In the genomic region with DNA sequence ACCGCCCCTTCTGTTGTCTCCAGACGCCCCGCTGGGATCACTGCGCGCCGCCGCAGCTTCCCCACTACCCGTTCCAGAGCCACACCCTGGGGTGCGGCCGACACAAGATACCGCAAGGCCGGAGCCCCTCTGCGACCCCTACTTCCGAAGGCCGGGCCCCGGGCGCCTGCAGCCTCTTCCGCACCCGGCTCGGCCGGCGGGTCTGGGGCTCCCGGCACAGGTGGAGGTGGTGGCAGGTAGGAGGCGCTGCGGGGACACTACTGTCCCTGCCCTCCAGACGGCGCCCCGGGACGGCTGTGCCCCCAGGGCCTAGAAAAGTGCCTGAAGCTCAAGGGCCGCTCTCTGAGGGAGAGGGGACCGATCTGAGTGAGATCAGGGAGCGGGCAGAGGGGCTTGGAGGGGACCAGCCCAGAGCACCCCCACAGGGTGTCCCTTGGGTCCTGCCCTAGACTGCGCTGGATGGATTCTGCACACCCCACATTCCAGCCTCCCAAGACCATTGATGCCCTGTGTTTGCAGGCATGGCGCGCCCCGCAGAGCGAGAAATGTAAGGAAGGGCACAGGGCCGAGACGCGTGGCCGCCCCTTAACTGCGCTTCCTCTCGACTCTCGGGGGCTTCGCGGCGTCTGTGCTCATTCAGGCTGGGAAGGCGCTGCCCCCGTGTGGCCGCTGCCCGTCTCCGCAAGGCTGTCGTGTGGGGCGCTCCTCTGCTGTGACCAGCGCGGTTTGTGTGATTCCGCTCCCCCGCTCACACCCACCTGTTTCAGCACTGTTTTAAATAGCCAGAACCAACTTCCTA, we compare ENCODE assay signal across 8 cellular contexts.
DNase-seq lines count a peak whose midpoint lies in the region; ATAC-seq lines count a peak whose summit lies in the region.

No MANE protein-coding gene starts in this region.

- H4K91ac ChIP-seq in neuronal stem cell (ENCODE audit: low read depth, low read length, poor library complexity) = no peak overlapping the region

- peak overlapping the region; percentile 92 for H3K23ac ChIP-seq in neuronal stem cell (ENCODE audit: low read depth, low read length, poor library complexity)

- H3K9ac ChIP-seq in Karpas-422 (ENCODE audit: low read length) (peak overlapping the region; percentile 51), neuronal stem cell (ENCODE audit: low read depth, low read length, poor library complexity) (peak overlapping the region; percentile 83), stomach smooth muscle (ENCODE audit: low read length in 2 of 2) (peak overlapping the region; percentile 65 to 72)

- no peaks in the 10 kb centered on the region for H3K79me2 ChIP-seq in Karpas-422 (ENCODE audit: low read length)

- H3K4me2 ChIP-seq in Karpas-422 (ENCODE audit: low read depth, low read length, poor library complexity, severe bottlenecking) (peak overlapping the region; percentile 72), neuronal stem cell (ENCODE audit: insufficient read depth, low read length, poor library complexity, severe bottlenecking) (peak overlapping the region; percentile 92)

- no peaks in the 10 kb centered on the region for H3K79me1 ChIP-seq in neuronal stem cell (ENCODE audit: low read depth, low read length)

- H3K14ac ChIP-seq in neuronal stem cell (ENCODE audit: low read length) = no peak overlapping the region

- H3K9me3 ChIP-seq in Karpas-422 (ENCODE audit: low read length) (no peaks in the 10 kb centered on the region), SJSA1 (replicated peaks) (no peaks in the 10 kb centered on the region), neuronal stem cell (replicated peaks in 1 of 2; ENCODE audit: control insufficient read depth in 2 of 2, insufficient read depth in 1 of 2, low read depth in 1 of 2, low read length in 2 of 2) (peaks cover 6 to 7% of the 10 kb centered on the region in 2 donors), stomach smooth muscle (ENCODE audit: control insufficient read depth in 2 of 2, low read length in 2 of 2) (peaks cover 0 to 7% of the 10 kb centered on the region in 2 donors)

- no peak overlapping the region for H2BK15ac ChIP-seq in neuronal stem cell (ENCODE audit: low read length)

- H3K27ac ChIP-seq in Karpas-422 (ENCODE audit: low read length) = no peak overlapping the region
- peak overlapping the region; percentile 56 for H3K27ac ChIP-seq in SJSA1
- H3K27ac ChIP-seq in neuronal stem cell (replicated peaks; ENCODE audit: low read length) = no peak overlapping the region
- peak overlapping the region; percentile 98 for H3K27ac ChIP-seq in stomach smooth muscle (ENCODE audit: low read length)

- H2AFZ ChIP-seq in Karpas-422 (ENCODE audit: low read length) (peak overlapping the region; percentile 87; the same call in 1 of the 2 replicates), neuronal stem cell (ENCODE audit: low read length) (peak overlapping the region; percentile 97)

- H3K4me3 ChIP-seq in Karpas-422 (ENCODE audit: low read length) (peak overlapping the region; percentile 59; the same call in 1 of the 2 replicates), SJSA1 (peak overlapping the region; percentile 43), neuronal stem cell (ENCODE audit: low read length in 2 of 2) (peak overlapping the region; percentile 47 to 70), stomach smooth muscle (ENCODE audit: low read length in 2 of 2) (peak overlapping the region; percentile 83 to 90)

- H3K27me3 ChIP-seq in Karpas-422 (ENCODE audit: low read length) (no peaks in the 10 kb centered on the region), SJSA1 (replicated peaks) (no peaks in the 10 kb centered on the region), neuronal stem cell (ENCODE audit: control insufficient read depth in 3 of 3, insufficient read depth in 3 of 3, low read depth in 1 of 3, low read length in 3 of 3) (peaks cover 0 to 33% (median 25%) of the 10 kb centered on the region in 3 experiments), stomach smooth muscle (ENCODE audit: control insufficient read depth in 1 of 2, insufficient read depth in 2 of 2, low read length in 2 of 2) (no peaks in the 10 kb centered on the region)

- DNase-seq in DMS153 (lab: John Stamatoyannopoulos, UW) (peak; percentile 22), Karpas-422 (peak; percentile 92), SJSA1 (ENCODE audit: low read depth in 1 of 2, low spot score in 2 of 2) (peak; percentile 78 to 88), globus pallidus (ENCODE audit: low spot score) (peak; percentile 44), neuronal stem cell (ENCODE audit: low spot score) (peak; percentile 78)
- peak; percentile 69 for DNase-seq in activated naive CD4-positive, alpha-beta T cell treated with Interleukin-2 at 50 U/mL for 16 hours

- H3K4me1 ChIP-seq in Karpas-422 (ENCODE audit: low read length) (peaks cover 12% of the 10 kb centered on the region), SJSA1 (replicated peaks) (peaks cover 20% of the 10 kb centered on the region), neuronal stem cell (ENCODE audit: control insufficient read depth in 2 of 2, insufficient read depth in 1 of 2, low read depth in 1 of 2, low read length in 2 of 2) (peaks cover 6 to 10% of the 10 kb centered on the region in 2 donors), stomach smooth muscle (ENCODE audit: control insufficient read depth, insufficient read depth, low read length) (peaks cover 50% of the 10 kb centered on the region)

- H3K18ac ChIP-seq in neuronal stem cell (ENCODE audit: low read length) = peak overlapping the region; percentile 91

- no peak overlapping the region for H2BK12ac ChIP-seq in neuronal stem cell (ENCODE audit: low read length)

- peak overlapping the region; percentile 66 for H2BK120ac ChIP-seq in neuronal stem cell (ENCODE audit: low read depth, low read length)

- peak overlapping the region; percentile 34 for H2AK5ac ChIP-seq in neuronal stem cell (ENCODE audit: low read depth, low read length)

- H3K4ac ChIP-seq in neuronal stem cell (ENCODE audit: low read length) = peak overlapping the region; percentile 78

- no CpG with 5 or more reads among the region's 58 CpGs for WGBS in neuronal stem cell (ENCODE audit: extremely low coverage in 2 of 2, insufficient read length in 2 of 2, insufficient replicate concordance in 1 of 2), 2 donors

- H3K9me2 ChIP-seq in Karpas-422 (replicated peaks; ENCODE audit: insufficient read depth, low read length) = no peaks in the 10 kb centered on the region

- peak; percentile 70 for ATAC-seq in GM21786 (IDR thresholded peaks at IDR 0.05; ENCODE audit: unreplicated experiment)

- no peaks in the 10 kb centered on the region for H3K36me3 ChIP-seq in Karpas-422 (ENCODE audit: insufficient read depth, low read length)
- no peaks in the 10 kb centered on the region for H3K36me3 ChIP-seq in SJSA1
- H3K36me3 ChIP-seq in neuronal stem cell (replicated peaks in 1 of 2; ENCODE audit: control insufficient read depth in 2 of 2, insufficient read depth in 2 of 2, low read length in 2 of 2) = no peaks in the 10 kb centered on the region
- no peaks in the 10 kb centered on the region for H3K36me3 ChIP-seq in stomach smooth muscle (ENCODE audit: control insufficient read depth in 2 of 2, insufficient read depth in 2 of 2, low read length in 2 of 2)

- peaks cover 12% of the 10 kb centered on the region for H4K20me1 ChIP-seq in Karpas-422 (ENCODE audit: insufficient read depth, low read depth, low read length)

- no peak overlapping the region for H4K8ac ChIP-seq in neuronal stem cell (ENCODE audit: low read depth, low read length)

- no peak overlapping the region for H2BK5ac ChIP-seq in neuronal stem cell (ENCODE audit: low read length)

Comparison
In these comparisons a context has a peak if more than half of its experiments do, and no peak if none do; other contexts are left out.
1. DNase-seq: peak in every context shown above with its lines; median percentile 92 in Karpas-422; 83 in SJSA1; 78 in neuronal stem cell; 69 in activated naive CD4-positive, alpha-beta T cell treated with Interleukin-2 at 50 U/mL for 16 hours; 44 in globus pallidus; 22 in DMS153.
2. H3K27ac ChIP-seq: peak in SJSA1 (single experiment) and stomach smooth muscle (single experiment); none in Karpas-422 (single experiment) and neuronal stem cell (single experiment).
3. Peak in every context shown above with its lines, with median percentiles within 50 percentile points of each other: H3K4me3 ChIP-seq and H3K9ac ChIP-seq.